ENCODE assay signal across 8 cellular contexts in the genomic region with DNA sequence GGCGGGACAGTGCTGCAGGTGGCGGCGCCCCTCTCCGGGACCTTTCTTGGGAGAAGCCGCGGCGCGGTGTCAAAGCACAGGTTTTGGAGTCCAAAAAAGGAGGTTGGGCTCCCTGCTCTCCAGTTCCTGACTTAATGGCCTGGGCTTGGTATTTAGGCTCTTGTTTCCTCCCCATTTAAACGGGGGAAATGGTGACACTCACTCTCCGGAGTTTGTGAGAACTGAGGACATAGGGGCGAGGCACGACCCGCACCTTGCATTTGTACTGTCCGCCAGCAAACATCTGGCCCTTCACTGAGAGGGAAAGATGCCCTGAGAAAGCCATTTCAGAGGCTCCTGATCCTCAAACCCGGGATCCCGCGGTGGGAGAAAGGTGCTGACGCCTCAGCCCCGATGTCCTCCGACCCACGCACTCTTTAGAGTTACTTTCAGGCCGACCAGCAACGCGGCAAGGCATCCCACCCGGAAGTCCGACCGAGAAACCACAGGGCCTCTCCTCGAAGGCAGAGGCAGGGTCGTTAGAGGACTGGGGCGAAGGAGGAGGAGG. TPM values are rescaled to one million over a fixed set of nuclear protein-coding genes. Genes with fewer than 3 reads are reported as not detected.
DNase-seq lines count a peak whose midpoint lies in the region; TF ChIP-seq lines count a peak whose summit lies in the region.

No MANE protein-coding gene starts in this region.

- H3K27me3 ChIP-seq in KMS-11 (ENCODE audit: insufficient read depth, low read depth) (no peaks in the 10 kb centered on the region), iPS DF 6.9 (ENCODE audit: control insufficient read depth, insufficient read depth, low read length) (no peaks in the 10 kb centered on the region), smooth muscle cell (ENCODE audit: low read depth) (no peaks in the 10 kb centered on the region)

- H3K36me3 ChIP-seq in KMS-11 (ENCODE audit: insufficient read depth) (0 out of 2 replicates have a peak, but pooled peaks cover 4% of the 10 kb centered on the region), iPS DF 6.9 (ENCODE audit: control insufficient read depth, insufficient read depth, low read length) (no peaks in the 10 kb centered on the region), smooth muscle cell (ENCODE audit: low read depth) (no peaks in the 10 kb centered on the region)

- H3F3A ChIP-seq in smooth muscle cell (ENCODE audit: low read depth) = peaks cover 29% of the 10 kb centered on the region

- H4K20me1 ChIP-seq in KMS-11 (ENCODE audit: insufficient read depth) (no peaks in the 10 kb centered on the region), smooth muscle cell (ENCODE audit: low read depth) (no peaks in the 10 kb centered on the region)

- H3K9me3 ChIP-seq in iPS DF 6.9 (ENCODE audit: control insufficient read depth, insufficient read depth, low read length) (no peaks in the 10 kb centered on the region), smooth muscle cell (replicated peaks; ENCODE audit: low read depth) (no peaks in the 10 kb centered on the region)

- H3K4me3 ChIP-seq in AG10803 (ENCODE audit: low read length) (peak overlapping the region; percentile 56), KMS-11 (IDR thresholded peaks at IDR 0.05; ENCODE audit: insufficient read depth, low read depth, low read length) (no peak overlapping the region), iPS DF 6.9 (ENCODE audit: low read length) (peak overlapping the region; percentile 36; the same call in 1 of the 2 replicates), smooth muscle cell (peak overlapping the region; percentile 58)

- no CpG with 5 or more reads among the region's 30 CpGs for WGBS in iPS DF 6.9 (ENCODE audit: insufficient coverage, insufficient read length)
- 4% methylated on average over 30 of the region's 30 CpGs for WGBS in smooth muscle cell (ENCODE audit: low lambda C conversion rate)

- H3K4me2 ChIP-seq in KMS-11 = peak overlapping the region; percentile 90
- H3K4me2 ChIP-seq in smooth muscle cell = peak overlapping the region; percentile 91

- peak overlapping the region; percentile 51 for H2AFZ ChIP-seq in KMS-11 (ENCODE audit: low read depth)
- peak overlapping the region; percentile 96 for H2AFZ ChIP-seq in smooth muscle cell (ENCODE audit: low read depth)

- H3K27ac ChIP-seq in KMS-11 (peak overlapping the region; percentile 95), iPS DF 6.9 (ENCODE audit: low read length) (no peak overlapping the region), smooth muscle cell (ENCODE audit: low read depth) (peak overlapping the region; percentile 100)

- TF ChIP-seq CTCF in AG10803 (conservative IDR thresholded peaks at IDR 0.05; ENCODE audit: low read length) = no peak
- TF ChIP-seq CTCF in KMS-11 (conservative IDR thresholded peaks at IDR 0.05; ENCODE audit: low read depth, low read length) = no peak
- TF ChIP-seq CTCF in smooth muscle cell (IDR thresholded peaks at IDR 0.05; ENCODE audit: borderline replicate concordance, insufficient read depth, poor library complexity, severe bottlenecking) = no peak

- no peak for DNase-seq in AG10803 (ENCODE audit: low read depth)
- peak; percentile 23 for DNase-seq in activated gamma-delta T cell treated with anti-CD3 and anti-CD28 coated beads, Interleukin-2, amount 50 U/mL, for 16 hours (ENCODE audit: low read depth)
- no peak for DNase-seq in iPS DF 6.9 (ENCODE audit: low read depth, low spot score)
- DNase-seq in smooth muscle cell (lab: John Stamatoyannopoulos, UW; ENCODE audit: unreplicated experiment) = no peak
- DNase-seq in NCI-H2196 (lab: John Stamatoyannopoulos, UW; ENCODE audit: unreplicated experiment) = no peak
- DNase-seq in NOMO-1 treated with dmso at 0.1 percent for 144 hours (lab: John Stamatoyannopoulos, UW; ENCODE audit: unreplicated experiment) = no peak
- DNase-seq in NCI-H2029 treated with DMSO at 0.1 percent for 48 hours (lab: John Stamatoyannopoulos, UW) = no peak

- H3K9ac ChIP-seq in KMS-11 (peak overlapping the region; percentile 86), smooth muscle cell (ENCODE audit: low read depth) (peak overlapping the region; percentile 98)

- H3K4me1 ChIP-seq in KMS-11 (ENCODE audit: low read depth, poor library complexity, severe bottlenecking) (peaks cover 33% of the 10 kb centered on the region), iPS DF 6.9 (ENCODE audit: control insufficient read depth, insufficient read depth, low read length) (no peaks in the 10 kb centered on the region), smooth muscle cell (ENCODE audit: low read depth) (peaks cover 11% of the 10 kb centered on the region)

- H3K79me2 ChIP-seq in KMS-11 (ENCODE audit: insufficient read depth, low read depth) = peaks cover 23% of the 10 kb centered on the region
- peaks cover 20% of the 10 kb centered on the region for H3K79me2 ChIP-seq in smooth muscle cell (ENCODE audit: low read depth)

RNA-seq across cellular contexts. Expression of a gene that starts 2.9 kb away (rescaled TPM):
- total RNA-seq in smooth muscle cell = 19.3 and 36.6 TPM in 2 replicates
- 41.3 and 46.1 TPM in 2 replicates for polyA plus RNA-seq in smooth muscle cell

RNA-seq across cellular contexts. Expression of a gene that starts 9.6 kb away (rescaled TPM):
- total RNA-seq in smooth muscle cell = not detected in 2 replicates
- polyA plus RNA-seq in smooth muscle cell = 1.4 and 3.1 TPM in 2 replicates

RNA-seq across cellular contexts. Expression of a gene that starts 10.4 kb away (rescaled TPM):
- 44.6 and 52.6 TPM in 2 replicates for total RNA-seq in smooth muscle cell
- 67.9 and 69.0 TPM in 2 replicates for polyA plus RNA-seq in smooth muscle cell

RNA-seq across cellular contexts. Expression of a gene that starts 37.0 kb away (rescaled TPM):
- 33.4 and 35.4 TPM in 2 replicates for total RNA-seq in smooth muscle cell
- polyA plus RNA-seq in smooth muscle cell = 46.5 and 78.8 TPM in 2 replicates

RNA-seq across cellular contexts. Expression of a gene that starts 38.5 kb away (rescaled TPM):
- 181 and 248 TPM in 2 replicates for total RNA-seq in smooth muscle cell
- 179 and 291 TPM in 2 replicates for polyA plus RNA-seq in smooth muscle cell
